Comparison of ENCODE assay signal across 8 cellular contexts in genomic region chr10:100872034-100872791, GRCh38. TPM values are rescaled to one million over a fixed set of nuclear protein-coding genes. Genes with fewer than 3 reads are reported as not detected.
DNase-seq lines count a peak whose midpoint lies in the region; ATAC-seq, FAIRE-seq and TF ChIP-seq lines count a peak whose summit lies in the region.

No MANE protein-coding gene starts in this region.

- TF ChIP-seq POLR2A in GM12878 (IDR thresholded peaks at IDR 0.05; ENCODE audit: low read depth, low read length), result no peak

- H2AFZ ChIP-seq in GM12878 (ENCODE audit: control insufficient read depth, low read depth, low read length), result no peak overlapping the region

- 22% methylated on average over 11 of the region's 11 CpGs for WGBS in GM12878 (ENCODE audit: insufficient coverage, insufficient replicate concordance, low lambda C conversion rate, missing lambda C conversion rate)

- H3K79me2 ChIP-seq in GM12878 (ENCODE audit: control insufficient read depth, insufficient read depth, low read length), result no peaks in the 10 kb centered on the region

- CTCF ChIA-PET in GM12878 (lab: Yijun Ruan, JAX), result interaction anchor here (0.7 to 2.2 kb wide), 15 partner anchors 10 to 327 kb away, joined by 3 to 11 read pairs (median 4); no protein-coding TSS in a partner anchor

- in situ Hi-C loops in GM12878 (cut with MboI), result loop anchor here (5.0 kb wide), 1 partner anchor 200 kb away; no protein-coding TSS in a partner anchor

- TF ChIP-seq EP300 in Ishikawa (IDR thresholded peaks at IDR 0.05; ENCODE audit: borderline replicate concordance) (no peak), GM12878 (IDR thresholded peaks at IDR 0.05; ENCODE audit: borderline replicate concordance in 1 of 2, control insufficient read depth in 1 of 2, low read depth in 2 of 2, low read length in 2 of 2) (no peak)

- POLR2A ChIA-PET in GM12878 (lab: Charles Lee), result no interaction called here

- no peak overlapping the region for H3K27ac ChIP-seq in GM12878 (ENCODE audit: control insufficient read depth, insufficient read depth)

- H3K27me3 ChIP-seq in GM12878 (replicated peaks in 1 of 2; ENCODE audit: control insufficient read depth in 2 of 2, insufficient read depth in 2 of 2, low read length in 1 of 2), result peaks cover 0 to 2% of the 10 kb centered on the region in 2 experiments; a peak in 1 of 4 replicates

- TF ChIP-seq RAD21 in Ishikawa (IDR thresholded peaks at IDR 0.05; ENCODE audit: low read depth) (peak; percentile 85), GM12878 (IDR thresholded peaks at IDR 0.05; ENCODE audit: insufficient read depth, low read depth, low read length) (peak; percentile 48)

- peak; percentile 59 for DNase-seq in EL
- DNase-seq in T follicular helper cell (ENCODE audit: low read depth), result peak; percentile 16
- no peak for DNase-seq in GM12878 (ENCODE audit: low read depth, low spot score)
- DNase-seq in lung microvascular endothelial cell (ENCODE audit: low read depth in 2 of 2), result peak; percentile 46 to 64
- DNase-seq in stimulated activated naive CD8-positive, alpha-beta T cell treated with anti-CD3 and anti-CD28 coated beads, Interleukin-15, Interleukin-2, amounts not matched to agents 100 U/mL and 50 U/mL, for 24 hours, result peak; percentile 84

- no peak overlapping the region for H3K4me2 ChIP-seq in GM12878 (ENCODE audit: control insufficient read depth, insufficient read depth)

- no peaks in the 10 kb centered on the region for H4K20me1 ChIP-seq in GM12878 (ENCODE audit: control insufficient read depth, insufficient read depth)

- no peaks in the 10 kb centered on the region for H3K4me1 ChIP-seq in GM12878 (ENCODE audit: control insufficient read depth, insufficient read depth, low read length)

- ATAC-seq in GM12878, result peak; percentile 96
- ATAC-seq in stimulated activated naive CD8-positive, alpha-beta T cell treated with anti-CD3 and anti-CD28 coated beads, Interleukin-15, Interleukin-2, amounts not matched to agents 100 U/mL and 50 U/mL, for 24 hours, result peak; percentile 71
- no peak for ATAC-seq in HG03378 (IDR thresholded peaks at IDR 0.05; ENCODE audit: unreplicated experiment)
- no peak for ATAC-seq in HG02884 (IDR thresholded peaks at IDR 0.05; ENCODE audit: unreplicated experiment)

- intact Hi-C loops in GM12878 (cut with micrococcal nuclease; ENCODE audit: unreplicated experiment), result loop anchor here (1.0 to 10.0 kb wide), 3 partner anchors 127 to 437 kb away; partner anchors contain the start of gene PAX2

- SMC1A ChIA-PET in GM12878 (lab: Charles Lee; ENCODE audit: uncharacterized antibody, unreplicated experiment), result interaction anchor here (0.6 to 1.1 kb wide), 3 partner anchors 128 to 529 kb away, joined by 3 read pairs; no protein-coding TSS in a partner anchor

- BruUV-seq in GM12878 (replicated peaks; lab: Mats Ljungman, UMichigan), result no TSS peak

- FAIRE-seq in GM12878 (lab: Jason Lieb, UNC), result no peak

- no peaks in the 10 kb centered on the region for H3K9me3 ChIP-seq in GM12878 (replicated peaks; ENCODE audit: control insufficient read depth, insufficient read depth, low read length)

- no peaks in the 10 kb centered on the region for H3K36me3 ChIP-seq in GM12878 (ENCODE audit: control insufficient read depth in 2 of 2, insufficient read depth in 2 of 2, low read length in 1 of 2)

- RAD21 ChIA-PET in GM12878 (lab: Charles Lee; ENCODE audit: unreplicated experiment), result interaction anchor here (0.6 to 1.2 kb wide), 3 partner anchors 309 to 438 kb away, joined by 3 read pairs; partner anchors contain the start of gene HIF1AN

- H3K9ac ChIP-seq in GM12878 (ENCODE audit: control insufficient read depth, insufficient read depth, low read length), result no peak overlapping the region

- TF ChIP-seq CTCF in GM12878 (IDR thresholded peaks at IDR 0.05 in 2 of 3, conservative IDR thresholded peaks at IDR 0.05 in 1 of 3; ENCODE audit: control insufficient read depth in 2 of 3, extremely low read depth in 1 of 3, insufficient read depth in 1 of 3, low read depth in 3 of 3, low read length in 3 of 3), result peak; percentile 64 to 66 (median 65)

- no peak overlapping the region for H3K4me3 ChIP-seq in GM12878

TF ChIP-seq in Ishikawa, 13 proteins besides CTCF, POLR2A, EP300 and RAD21 (continues in another document):
- no peak for TF ChIP-seq MAX (IDR thresholded peaks at IDR 0.05)
- no peak for TF ChIP-seq CEBPB (IDR thresholded peaks at IDR 0.05)
- TF ChIP-seq CREB1 (IDR thresholded peaks at IDR 0.05; ENCODE audit: low read depth), result no peak
- no peak for TF ChIP-seq FOXM1 (IDR thresholded peaks at IDR 0.05; ENCODE audit: borderline replicate concordance, low read depth)
- no peak for TF ChIP-seq TCF12 (IDR thresholded peaks at IDR 0.05; ENCODE audit: low read depth)
- no peak for TF ChIP-seq ZBTB7A (IDR thresholded peaks at IDR 0.05; ENCODE audit: low read depth)

TF ChIP-seq in GM12878, 131 proteins besides CTCF, POLR2A, EP300 and RAD21:
- TF ChIP-seq SMC3 (IDR thresholded peaks at IDR 0.05; ENCODE audit: borderline replicate concordance, low read length), result peak; percentile 51; the same call in 1 of the 2 replicates
- peak; percentile 72; the same call in 1 of the 2 replicates for TF ChIP-seq SPI1 (IDR thresholded peaks at IDR 0.05; ENCODE audit: borderline replicate concordance, insufficient read depth, low read depth, low read length)
- TF ChIP-seq LARP7 (IDR thresholded peaks at IDR 0.05), result peak; percentile 33; the same call in 1 of the 2 replicates
- no peak for TF ChIP-seq RELA (IDR thresholded peaks at IDR 0.05; ENCODE audit: borderline replicate concordance, partially characterized antibody)
- TF ChIP-seq YY1 (IDR thresholded peaks at IDR 0.05; ENCODE audit: low read depth, low read length), result 0 out of 2 replicates have a peak, but pooled peaks have one; percentile 9
- TF ChIP-seq RUNX3 (IDR thresholded peaks at IDR 0.05; ENCODE audit: low read length), result peak; percentile 41; the same call in 1 of the 2 replicates

RNA-seq across cellular contexts. Expression of gene SLF2, which starts 40.5 kb away (rescaled TPM):
- total RNA-seq in GM12878 (2013; cell fraction: nucleolus; rRNA removed), result 160 and 169 TPM in 2 replicates
- total RNA-seq in GM12878 (2014; rRNA removed) (17.8 and 20.1 TPM in 2 replicates), GM12878 (2014; rRNA removed; fragmentation: Illumina TruSeq; extraction: Trizol) (25.2 and 26.3 TPM in 2 replicates), GM12878 (2021) (14.9 and 19.6 TPM in 2 replicates), lung microvascular endothelial cell (13.1 and 21.2 TPM in 2 replicates)
- polyA plus RNA-seq in GM12878 (2011; ENCODE audit: low read depth), result 5.7 TPM
- polyA plus RNA-seq in GM12878 (2011; rRNA removed) (18.1 and 26.7 TPM in 2 replicates), GM12878 (2014; fragmentation: Illumina TruSeq; extraction: Trizol) (17.0 and 22.9 TPM in 2 replicates), GM12878 (2014; fragmentation: Nextera tagmentation; extraction: Ambion mirVana) (1 to 10 TPM; 3.0 to 3.1 TPM), GM12878 (2014; rRNA removed) (12.8 and 13.1 TPM in 2 replicates), GM12878 (2016; fragmentation: Nextera tagmentation; extraction: Ambion mirVana) (10 to 100 TPM; 21.3 to 22.0 TPM)
- 9.4 and 9.6 TPM in 2 replicates for polyA plus RNA-seq in GM12878 (2011; cell fraction: cytosol; rRNA removed)
- 21.0 and 24.1 TPM in 2 replicates for polyA plus RNA-seq in GM12878 (2011; cell fraction: nucleus; rRNA removed)
- polyA plus RNA-seq in GM12878 (2012), result 10.3 and 12.5 TPM in 2 replicates
- polyA minus RNA-seq in GM12878 (2011; rRNA and poly(A)+ RNA removed), result 20.8 and 21.3 TPM in 2 replicates
- 11.4 and 15.2 TPM in 2 replicates for polyA minus RNA-seq in GM12878 (2011; cell fraction: cytosol; rRNA and poly(A)+ RNA removed)
- 58.8 and 97.6 TPM in 2 replicates for polyA minus RNA-seq in GM12878 (2011; cell fraction: nucleus; rRNA and poly(A)+ RNA removed)

Comparison
In these comparisons a context has a peak if more than half of its experiments do, and no peak if none do; other contexts are left out.
1. ATAC-seq: peak in GM12878 (single experiment) and stimulated activated naive CD8-positive, alpha-beta T cell treated with anti-CD3 and anti-CD28 coated beads, Interleukin-15, Interleukin-2, amounts not matched to agents 100 U/mL and 50 U/mL, for 24 hours (single experiment); none in HG03378 (single experiment) and HG02884 (single experiment).